In the genomic region with DNA sequence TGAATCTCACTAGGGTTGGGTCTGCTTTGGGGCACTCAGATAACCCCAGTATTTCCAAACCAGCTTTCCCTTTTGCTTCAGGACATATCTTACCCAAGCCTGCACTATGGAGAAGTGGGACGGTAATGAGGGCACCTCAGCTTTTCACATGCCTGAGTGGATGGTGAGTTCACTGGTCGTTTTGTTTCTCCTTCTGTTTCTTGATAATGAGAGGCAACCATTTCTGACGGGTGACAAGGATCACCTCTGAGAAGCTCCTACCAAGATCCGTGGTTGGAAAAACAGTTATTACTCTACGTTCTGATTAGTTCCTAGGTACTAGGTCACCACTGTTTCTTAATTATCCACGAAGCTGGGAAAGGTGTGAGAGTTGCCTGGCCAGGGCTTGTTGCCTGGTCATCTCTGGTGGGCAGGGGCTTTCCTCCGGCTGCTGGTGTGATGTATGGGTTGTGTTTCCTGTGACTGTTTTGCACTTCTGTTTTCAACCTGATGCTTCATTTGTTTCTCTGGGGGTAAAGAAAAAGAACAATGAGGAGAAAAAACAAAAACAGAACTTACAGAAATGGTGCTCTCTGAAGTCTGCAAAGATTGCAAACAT, we compare ENCODE assay signal across 10 cellular contexts.
A peak's percentile ranks its signal among the peaks of the same experiment; 100 is the strongest.
DNase-seq lines count a peak whose midpoint lies in the region; ATAC-seq, FAIRE-seq and TF ChIP-seq lines count a peak whose summit lies in the region.
"Had no signal": no experiment of that assay in that cellular context is flagged by ENCODE, and none has a peak within 500 bp of the region (broad histone marks: within the 10 kb centered on the region; RNA-seq: fewer than 3 reads in every experiment).

No MANE protein-coding gene starts in this region.

- H3K9me3 ChIP-seq in adipocyte (ENCODE audit: control insufficient read depth, low read length): no peaks in the 10 kb centered on the region

- intact Hi-C loops in Right ventricle myocardium inferior (cut with DNase I): loop anchor here (5.0 to 10.0 kb wide), 2 partner anchors 279 to 646 kb away; no protein-coding TSS in a partner anchor

- peak overlapping the region; percentile 86 for H3K27ac Mint-ChIP-seq in stimulated activated effector memory CD8-positive, alpha-beta T cell treated with anti-CD3 and anti-CD28 coated beads, Interleukin-12 subunit alpha, Interleukin-12 subunit beta, amount 100 ng/mL, for 72 hours
- no peak overlapping the region for H3K27ac Mint-ChIP-seq in osteocyte (ENCODE audit: unreplicated experiment)

- H3K9me3 Mint-ChIP-seq in stimulated activated effector memory CD8-positive, alpha-beta T cell treated with anti-CD3 and anti-CD28 coated beads, Interleukin-12 subunit alpha, Interleukin-12 subunit beta, amount 100 ng/mL, for 72 hours: no peaks in the 10 kb centered on the region
- H3K9me3 Mint-ChIP-seq in osteocyte (ENCODE audit: unreplicated experiment): no peaks in the 10 kb centered on the region

- no peaks in the 10 kb centered on the region for H3K36me3 Mint-ChIP-seq in stimulated activated effector memory CD8-positive, alpha-beta T cell treated with anti-CD3 and anti-CD28 coated beads, Interleukin-12 subunit alpha, Interleukin-12 subunit beta, amount 100 ng/mL, for 72 hours
- no peaks in the 10 kb centered on the region for H3K36me3 Mint-ChIP-seq in osteocyte (ENCODE audit: unreplicated experiment)

- H3K4me3 ChIP-seq in adipocyte (ENCODE audit: low read length): peak overlapping the region; percentile 69

- FAIRE-seq in frontal cortex (lab: Jason Lieb, UNC): no peak

- H3K4me3 Mint-ChIP-seq in stimulated activated effector memory CD8-positive, alpha-beta T cell treated with anti-CD3 and anti-CD28 coated beads, Interleukin-12 subunit alpha, Interleukin-12 subunit beta, amount 100 ng/mL, for 72 hours: peak overlapping the region; percentile 69
- H3K4me3 Mint-ChIP-seq in osteocyte (ENCODE audit: unreplicated experiment): no peak overlapping the region

- TF ChIP-seq CTCF in osteocyte (IDR thresholded peaks at IDR 0.05): no peak

- peak; percentile 28 for DNase-seq in activated CD4-positive, alpha-beta T cell treated with anti-CD3 and anti-CD28 coated beads for 48 hours
- no peak for DNase-seq in activated CD4-positive, alpha-beta T cell treated with anti-CD3 and anti-CD28 coated beads, Interleukin-2, amount 50 U/mL, for 4 hours
- no peak for DNase-seq in adipocyte (ENCODE audit: low read depth)
- DNase-seq in stimulated activated effector memory CD8-positive, alpha-beta T cell treated with anti-CD3 and anti-CD28 coated beads, Interleukin-12 subunit alpha, Interleukin-12 subunit beta, amount 100 ng/mL, for 72 hours (ENCODE audit: low spot score in 2 of 2): peak in 1 of 2 donors; percentile 77
- DNase-seq in osteocyte (ENCODE audit: extremely low spot score, unreplicated experiment): no peak
- no peak for DNase-seq in frontal cortex (ENCODE audit: low spot score in 2 of 2)
- no peak for DNase-seq in Right ventricle myocardium inferior (ENCODE audit: missing footprints)
- DNase-seq: amniotic stem cell had no signal

- H3K4me1 Mint-ChIP-seq in stimulated activated effector memory CD8-positive, alpha-beta T cell treated with anti-CD3 and anti-CD28 coated beads, Interleukin-12 subunit alpha, Interleukin-12 subunit beta, amount 100 ng/mL, for 72 hours: peaks cover 35% of the 10 kb centered on the region
- H3K4me1 Mint-ChIP-seq in osteocyte (ENCODE audit: unreplicated experiment): peaks cover 3% of the 10 kb centered on the region

- no peaks in the 10 kb centered on the region for H3K27me3 Mint-ChIP-seq in osteocyte (ENCODE audit: unreplicated experiment)

- H3K27me3 ChIP-seq in adipocyte (replicated peaks; ENCODE audit: control insufficient read depth, insufficient read depth, low read length): no peaks in the 10 kb centered on the region

- no peaks in the 10 kb centered on the region for H3K36me3 ChIP-seq in adipocyte (ENCODE audit: control insufficient read depth, insufficient read depth, low read length, severe bottlenecking)

- ATAC-seq in HG02938 (IDR thresholded peaks at IDR 0.05; ENCODE audit: unreplicated experiment) (peak; percentile 48), Right ventricle myocardium inferior (no peak)
- ATAC-seq in stimulated activated effector memory CD8-positive, alpha-beta T cell treated with anti-CD3 and anti-CD28 coated beads, Interleukin-12 subunit alpha, Interleukin-12 subunit beta, amount 100 ng/mL, for 72 hours: peak; percentile 63

- H3K9ac ChIP-seq in adipocyte (ENCODE audit: low read length): peak overlapping the region; percentile 1
- H3K9ac ChIP-seq: parathyroid adenoma had no signal

- H3K4me1 ChIP-seq in adipocyte (ENCODE audit: control insufficient read depth, insufficient read depth, low read length): peaks cover 11% of the 10 kb centered on the region
